ENCODE assay signal across 1 cellular context in the genomic region with DNA sequence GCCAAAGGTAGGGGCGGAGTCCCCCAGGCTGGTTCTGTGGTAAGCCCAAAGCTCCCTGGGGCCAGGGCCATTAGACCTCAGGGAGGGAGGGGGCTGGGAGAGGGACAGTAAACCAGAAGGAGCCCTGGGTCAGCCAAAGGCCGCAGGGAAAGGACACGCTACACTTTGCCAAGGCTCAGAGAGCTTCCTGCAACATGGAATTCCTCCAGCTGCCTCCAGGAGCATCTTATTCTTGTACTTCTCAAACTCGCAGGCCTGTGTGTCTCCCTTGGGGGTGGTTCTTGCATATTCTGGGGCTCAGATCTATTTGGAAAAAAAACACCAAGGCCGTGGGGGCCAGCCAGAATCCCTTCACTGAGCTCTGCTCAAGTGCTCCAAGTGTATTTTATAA.
TF ChIP-seq lines count a peak whose summit lies in the region.

No MANE protein-coding gene starts in this region.

TF ChIP-seq in GM23338, 12 proteins besides CTCF, POLR2A, EP300 and RAD21 (continued from another document):
- TF ChIP-seq, protein P1, sequence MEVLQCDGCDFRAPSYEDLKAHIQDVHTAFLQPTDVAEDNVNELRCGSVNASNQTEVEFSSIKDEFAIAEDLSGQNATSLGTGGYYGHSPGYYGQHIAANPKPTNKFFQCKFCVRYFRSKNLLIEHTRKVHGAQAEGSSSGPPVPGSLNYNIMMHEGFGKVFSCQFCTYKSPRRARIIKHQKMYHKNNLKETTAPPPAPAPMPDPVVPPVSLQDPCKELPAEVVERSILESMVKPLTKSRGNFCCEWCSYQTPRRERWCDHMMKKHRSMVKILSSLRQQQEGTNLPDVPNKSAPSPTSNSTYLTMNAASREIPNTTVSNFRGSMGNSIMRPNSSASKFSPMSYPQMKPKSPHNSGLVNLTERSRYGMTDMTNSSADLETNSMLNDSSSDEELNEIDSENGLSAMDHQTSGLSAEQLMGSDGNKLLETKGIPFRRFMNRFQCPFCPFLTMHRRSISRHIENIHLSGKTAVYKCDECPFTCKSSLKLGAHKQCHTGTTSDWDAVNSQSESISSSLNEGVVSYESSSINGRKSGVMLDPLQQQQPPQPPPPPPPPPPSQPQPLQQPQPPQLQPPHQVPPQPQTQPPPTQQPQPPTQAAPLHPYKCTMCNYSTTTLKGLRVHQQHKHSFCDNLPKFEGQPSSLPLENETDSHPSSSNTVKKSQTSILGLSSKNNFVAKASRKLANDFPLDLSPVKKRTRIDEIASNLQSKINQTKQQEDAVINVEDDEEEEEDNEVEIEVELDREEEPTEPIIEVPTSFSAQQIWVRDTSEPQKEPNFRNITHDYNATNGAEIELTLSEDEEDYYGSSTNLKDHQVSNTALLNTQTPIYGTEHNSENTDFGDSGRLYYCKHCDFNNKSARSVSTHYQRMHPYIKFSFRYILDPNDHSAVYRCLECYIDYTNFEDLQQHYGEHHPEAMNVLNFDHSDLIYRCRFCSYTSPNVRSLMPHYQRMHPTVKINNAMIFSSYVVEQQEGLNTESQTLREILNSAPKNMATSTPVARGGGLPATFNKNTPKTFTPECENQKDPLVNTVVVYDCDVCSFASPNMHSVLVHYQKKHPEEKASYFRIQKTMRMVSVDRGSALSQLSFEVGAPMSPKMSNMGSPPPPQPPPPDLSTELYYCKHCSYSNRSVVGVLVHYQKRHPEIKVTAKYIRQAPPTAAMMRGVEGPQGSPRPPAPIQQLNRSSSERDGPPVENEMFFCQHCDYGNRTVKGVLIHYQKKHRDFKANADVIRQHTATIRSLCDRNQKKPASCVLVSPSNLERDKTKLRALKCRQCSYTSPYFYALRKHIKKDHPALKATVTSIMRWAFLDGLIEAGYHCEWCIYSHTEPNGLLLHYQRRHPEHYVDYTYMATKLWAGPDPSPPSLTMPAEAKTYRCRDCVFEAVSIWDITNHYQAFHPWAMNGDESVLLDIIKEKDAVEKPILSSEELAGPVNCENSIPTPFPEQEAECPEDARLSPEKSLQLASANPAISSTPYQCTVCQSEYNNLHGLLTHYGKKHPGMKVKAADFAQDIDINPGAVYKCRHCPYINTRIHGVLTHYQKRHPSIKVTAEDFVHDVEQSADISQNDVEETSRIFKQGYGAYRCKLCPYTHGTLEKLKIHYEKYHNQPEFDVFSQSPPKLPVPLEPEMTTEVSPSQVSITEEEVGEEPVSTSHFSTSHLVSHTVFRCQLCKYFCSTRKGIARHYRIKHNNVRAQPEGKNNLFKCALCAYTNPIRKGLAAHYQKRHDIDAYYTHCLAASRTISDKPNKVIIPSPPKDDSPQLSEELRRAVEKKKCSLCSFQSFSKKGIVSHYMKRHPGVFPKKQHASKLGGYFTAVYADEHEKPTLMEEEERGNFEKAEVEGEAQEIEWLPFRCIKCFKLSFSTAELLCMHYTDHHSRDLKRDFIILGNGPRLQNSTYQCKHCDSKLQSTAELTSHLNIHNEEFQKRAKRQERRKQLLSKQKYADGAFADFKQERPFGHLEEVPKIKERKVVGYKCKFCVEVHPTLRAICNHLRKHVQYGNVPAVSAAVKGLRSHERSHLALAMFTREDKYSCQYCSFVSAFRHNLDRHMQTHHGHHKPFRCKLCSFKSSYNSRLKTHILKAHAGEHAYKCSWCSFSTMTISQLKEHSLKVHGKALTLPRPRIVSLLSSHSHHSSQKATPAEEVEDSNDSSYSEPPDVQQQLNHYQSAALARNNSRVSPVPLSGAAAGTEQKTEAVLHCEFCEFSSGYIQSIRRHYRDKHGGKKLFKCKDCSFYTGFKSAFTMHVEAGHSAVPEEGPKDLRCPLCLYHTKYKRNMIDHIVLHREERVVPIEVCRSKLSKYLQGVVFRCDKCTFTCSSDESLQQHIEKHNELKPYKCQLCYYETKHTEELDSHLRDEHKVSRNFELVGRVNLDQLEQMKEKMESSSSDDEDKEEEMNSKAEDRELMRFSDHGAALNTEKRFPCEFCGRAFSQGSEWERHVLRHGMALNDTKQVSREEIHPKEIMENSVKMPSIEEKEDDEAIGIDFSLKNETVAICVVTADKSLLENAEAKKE (CRISPR knock-in tag; IDR thresholded peaks at IDR 0.05): no peak
TF ChIP-seq in GM23338: peak in this region for 0.
